In the genomic region with DNA sequence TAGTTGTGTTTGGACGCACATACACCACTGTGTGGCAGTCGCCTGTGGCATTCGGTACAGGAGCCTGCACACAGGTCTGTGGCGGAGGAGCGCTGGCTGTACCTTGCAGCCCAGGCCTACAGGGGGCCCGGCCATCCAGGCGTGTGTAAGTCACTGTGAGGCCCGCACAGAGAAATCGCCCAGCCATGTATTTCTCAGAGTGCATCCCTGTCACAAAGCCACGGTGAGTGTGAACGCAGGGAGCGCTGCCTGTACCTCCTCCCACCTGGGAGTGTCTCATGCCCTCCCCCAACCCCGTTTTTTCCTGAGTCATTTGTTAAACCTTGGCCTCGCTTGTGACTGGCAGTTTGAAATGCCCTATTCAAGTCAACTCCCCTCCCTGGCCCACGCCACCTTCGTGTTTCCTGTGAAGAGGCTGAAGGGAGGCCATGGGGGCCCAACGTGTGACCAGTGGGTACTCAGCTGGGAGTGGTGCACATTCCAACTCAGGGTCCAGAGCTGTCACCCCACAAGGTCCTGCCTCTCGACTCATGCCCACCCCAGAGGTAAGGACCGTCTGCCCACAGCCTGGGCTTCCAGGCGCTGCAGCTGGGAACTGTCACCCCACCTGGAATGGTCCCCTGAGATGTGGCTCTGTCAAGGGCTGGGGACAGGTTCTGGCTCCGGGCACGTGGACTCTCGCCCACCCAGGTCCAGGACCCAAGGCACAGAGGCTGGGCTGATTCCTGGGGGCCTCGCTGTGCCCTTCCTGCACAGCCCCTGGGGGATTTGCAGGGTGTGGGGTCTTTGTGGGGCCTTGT, we compare ENCODE assay signal across 8 cellular contexts. TPM values are rescaled to one million over a fixed set of nuclear protein-coding genes. Genes with fewer than 3 reads are reported as not detected.
DNase-seq lines count a peak whose midpoint lies in the region; ATAC-seq and TF ChIP-seq lines count a peak whose summit lies in the region.

No MANE protein-coding gene starts in this region.

- H4K20me1 ChIP-seq in mammary epithelial cell (ENCODE audit: insufficient read depth, low read length): no peaks in the 10 kb centered on the region

- peak; percentile 68 for ATAC-seq in GM19463 (IDR thresholded peaks at IDR 0.05; ENCODE audit: unreplicated experiment)
- ATAC-seq in GM21447 (IDR thresholded peaks at IDR 0.05; ENCODE audit: unreplicated experiment): no peak

- no peak overlapping the region for H3K4me3 ChIP-seq in mammary epithelial cell (replicated peaks in 1 of 3; ENCODE audit: insufficient read depth in 1 of 3, low read depth in 2 of 3, low read length in 3 of 3)

- CTCF ChIA-PET in RWPE1 (lab: Yijun Ruan, JAX): interaction anchor here (0.7 kb wide), 1 partner anchor 26 kb away, joined by 3 read pairs; no protein-coding TSS in a partner anchor
- CTCF ChIA-PET in mammary epithelial cell (lab: Charles Lee; ENCODE audit: low non-redundant PET): no interaction called here

- no peak overlapping the region for H3K27ac Mint-ChIP-seq in chondrocyte (ENCODE audit: unreplicated experiment)

- no peaks in the 10 kb centered on the region for H3K9me3 ChIP-seq in mammary epithelial cell (replicated peaks; ENCODE audit: insufficient read depth, low read length)

- intact Hi-C loops in mammary epithelial cell (cut with micrococcal nuclease): no loop called here

- dilution Hi-C loops in mammary epithelial cell (cut with HindIII; ENCODE audit: low sequenced_read_pairs): no loop called here

- H3K27ac ChIP-seq in 22Rv1 (no peak overlapping the region), RWPE1 (peak overlapping the region; percentile 83), substantia nigra (ENCODE audit: low read depth, low read length, poor library complexity, severe bottlenecking) (no peak overlapping the region), mammary epithelial cell (ENCODE audit: insufficient read depth, low read depth, low read length) (no peak overlapping the region)

- no TSS peak for BruUV-seq in mammary epithelial cell (replicated peaks; lab: Mats Ljungman, UMichigan)

- H3K9ac ChIP-seq in mammary epithelial cell (ENCODE audit: insufficient read depth, low read length): no peak overlapping the region

- no peaks in the 10 kb centered on the region for H3K9me3 Mint-ChIP-seq in chondrocyte (ENCODE audit: low read depth)

- H3K27me3 Mint-ChIP-seq in chondrocyte (ENCODE audit: low read depth): peaks cover 2% of the 10 kb centered on the region

- no peaks in the 10 kb centered on the region for H3K36me3 ChIP-seq in mammary epithelial cell (ENCODE audit: insufficient read depth, low read length)

- DNase-seq in RWPE1 (ENCODE audit: low spot score) (no peak), chondrocyte (ENCODE audit: low spot score) (peak; percentile 85), substantia nigra (lab: John Stamatoyannopoulos, UW) (no peak), mammary epithelial cell (no peak)
- peak; percentile 57 for DNase-seq in stimulated activated CD4-positive, alpha-beta T cell treated with anti-CD3 and anti-CD28 coated beads, Interleukin-4, amount 100 ng/mL, for 24 hours

- peak; percentile 38 for TF ChIP-seq CTCF in 22Rv1 (IDR thresholded peaks at IDR 0.05)
- no peak for TF ChIP-seq CTCF in RWPE1 (conservative IDR thresholded peaks at IDR 0.05; ENCODE audit: low read depth)
- TF ChIP-seq CTCF in chondrocyte (IDR thresholded peaks at IDR 0.05): peak; percentile 27
- no peak for TF ChIP-seq CTCF in mammary epithelial cell (conservative IDR thresholded peaks at IDR 0.05 in 1 of 2, IDR thresholded peaks at IDR 0.05 in 1 of 2; ENCODE audit: extremely low read depth in 1 of 2, insufficient read depth in 1 of 2, low read depth in 1 of 2, low read length in 2 of 2)

- H2AFZ ChIP-seq in mammary epithelial cell (ENCODE audit: low read depth, low read length): no peak overlapping the region

- H3K36me3 Mint-ChIP-seq in chondrocyte (ENCODE audit: low read depth): no peaks in the 10 kb centered on the region

- no peaks in the 10 kb centered on the region for H3K4me1 ChIP-seq in mammary epithelial cell (ENCODE audit: insufficient read depth, low read length)

- no peak overlapping the region for H3K4me2 ChIP-seq in mammary epithelial cell (ENCODE audit: insufficient read depth, low read depth, low read length)

- H3K4me1 Mint-ChIP-seq in chondrocyte (ENCODE audit: low read depth): no peaks in the 10 kb centered on the region

- H3K79me2 ChIP-seq in mammary epithelial cell (ENCODE audit: insufficient read depth, low read length): no peaks in the 10 kb centered on the region

- H3K4me3 Mint-ChIP-seq in chondrocyte (ENCODE audit: unreplicated experiment): no peak overlapping the region

- no peaks in the 10 kb centered on the region for H3K27me3 ChIP-seq in mammary epithelial cell (ENCODE audit: insufficient read depth, low read length)

- WGBS in mammary epithelial cell (ENCODE audit: low coverage, missing lambda C conversion rate): 77% methylated on average over 13 of the region's 24 CpGs

- POLR2A ChIA-PET in RWPE1 (lab: Yijun Ruan, JAX; ENCODE audit: low non-redundant PET): no interaction called here

- in situ Hi-C loops in mammary epithelial cell (cut with MboI; ENCODE audit: low sequenced_read_pairs in 2 of 2): no loop called here

RNA-seq across cellular contexts. Expression of a gene that starts 11.6 kb away (rescaled TPM):
- total RNA-seq in chondrocyte: 29.9 to 40.0 TPM (median 31.2 TPM) in 3 replicates
- 1 to 10 TPM; 5.2 to 8.4 TPM for total RNA-seq in mammary epithelial cell
- 4.0 TPM for polyA plus RNA-seq in mammary epithelial cell
- polyA minus RNA-seq in mammary epithelial cell: 2.5 TPM

RNA-seq across cellular contexts. Expression of a gene that starts 35.1 kb away (rescaled TPM):
- not detected in 3 replicates for total RNA-seq in chondrocyte
- not detected for total RNA-seq in mammary epithelial cell
- polyA plus RNA-seq in mammary epithelial cell: not detected
- polyA minus RNA-seq in mammary epithelial cell: not detected

Comparison
In these comparisons a context has a peak if more than half of its experiments do, and no peak if none do; other contexts are left out.
1. CTCF ChIP-seq: peak in 22Rv1 (single experiment) and chondrocyte (single experiment); none in RWPE1 (single experiment) and mammary epithelial cell (0 of 2).
2. DNase-seq: peak in chondrocyte (single experiment) and stimulated activated CD4-positive, alpha-beta T cell treated with anti-CD3 and anti-CD28 coated beads, Interleukin-4, amount 100 ng/mL, for 24 hours (single experiment); none in RWPE1 (single experiment), substantia nigra (0 of 49) and mammary epithelial cell (single experiment).